ENCODE assay signal across 11 cellular contexts in genomic region chr10:87750001-87750651, GRCh38.
DNase-seq lines count a peak whose midpoint lies in the region; ATAC-seq and TF ChIP-seq lines count a peak whose summit lies in the region.
"Had no signal": no experiment of that assay in that cellular context is flagged by ENCODE, and none has a peak within 500 bp of the region (broad histone marks: within the 10 kb centered on the region; RNA-seq: fewer than 3 reads in every experiment).

No MANE protein-coding gene starts in this region.

- no peak overlapping the region for H3K27ac ChIP-seq in right atrium auricular region
- no peak overlapping the region for H3K27ac ChIP-seq in Panc1 (ENCODE audit: low read length)
- H3K27ac ChIP-seq in gastroesophageal sphincter = peak overlapping the region in 2 of 4 donors; percentile 9 to 23
- H3K27ac ChIP-seq in subcutaneous abdominal adipose tissue (ENCODE audit: low read depth, low read length) = peak overlapping the region; percentile 18

- in situ Hi-C loops in Panc1 (cut with HindIII; ENCODE audit: low pct_unique_long_range_greater_than_20kb, low sequenced_read_pairs) = no loop called here

- no peak for TF ChIP-seq EP300 in gastroesophageal sphincter (IDR thresholded peaks at IDR 0.05)

- BruUV-seq in Panc1 (replicated peaks; lab: Mats Ljungman, UMichigan) = no TSS peak

- POLR2A ChIA-PET in Panc1 (lab: Charles Lee) = interaction anchor here (0.6 kb wide), 1 partner anchor 21 kb away, joined by 6 read pairs; no protein-coding TSS in a partner anchor

- no peak overlapping the region for H3K9ac ChIP-seq in subcutaneous abdominal adipose tissue (ENCODE audit: low read length in 5 of 5)

- H3K27me3 ChIP-seq in right atrium auricular region = no peaks in the 10 kb centered on the region
- H3K27me3 ChIP-seq in Panc1 (ENCODE audit: control insufficient read depth, insufficient read depth, low read length) = no peaks in the 10 kb centered on the region
- H3K27me3 ChIP-seq in gastroesophageal sphincter = no peaks in the 10 kb centered on the region
- no peaks in the 10 kb centered on the region for H3K27me3 ChIP-seq in subcutaneous abdominal adipose tissue (ENCODE audit: control insufficient read depth in 5 of 5, insufficient read depth in 4 of 5, low read length in 5 of 5)

- ATAC-seq in Right ventricle myocardium superior (ENCODE audit: poor library complexity) = peak; percentile 43
- 0 out of 2 replicates have a peak, but pooled peaks have one; percentile 33 for ATAC-seq in Panc1
- peak; percentile 19 for ATAC-seq in gastroesophageal sphincter
- no peak for ATAC-seq in HG03354 (IDR thresholded peaks at IDR 0.05; ENCODE audit: poor library complexity, severe bottlenecking, unreplicated experiment)
- no peak for ATAC-seq in HG03039 (IDR thresholded peaks at IDR 0.05; ENCODE audit: unreplicated experiment)
- no peak for ATAC-seq in HG02610 (IDR thresholded peaks at IDR 0.05; ENCODE audit: unreplicated experiment)

- TF ChIP-seq POLR2A in gastroesophageal sphincter (IDR thresholded peaks at IDR 0.05) = no peak

- H3K4me1 ChIP-seq in right atrium auricular region (no peaks in the 10 kb centered on the region), Panc1 (ENCODE audit: control insufficient read depth, insufficient read depth, low read length) (no peaks in the 10 kb centered on the region), gastroesophageal sphincter (peaks cover 0 to 19% (median 0%) of the 10 kb centered on the region in 3 donors), subcutaneous abdominal adipose tissue (ENCODE audit: control insufficient read depth in 5 of 5, insufficient read depth in 5 of 5, low read length in 5 of 5) (peaks cover 0 to 3% (median 0%) of the 10 kb centered on the region in 5 donors)

- no peak for TF ChIP-seq CTCF in right atrium auricular region (IDR thresholded peaks at IDR 0.05)
- TF ChIP-seq CTCF in Panc1 (IDR thresholded peaks at IDR 0.05) = no peak
- TF ChIP-seq CTCF in gastroesophageal sphincter (IDR thresholded peaks at IDR 0.05) = no peak

- CTCF ChIA-PET in Panc1 (lab: Charles Lee) = no interaction called here

- no peak for DNase-seq in Right ventricle myocardium superior
- DNase-seq in right atrium auricular region (ENCODE audit: low spot score) = no peak
- DNase-seq in Panc1 (ENCODE audit: low read depth, low spot score) = no peak
- DNase-seq: CD4-positive, CD25-positive, alpha-beta regulatory T cell; NCI-H1694 treated with DMSO at 0.1 percent for 48 hours; stimulated activated CD4-positive, alpha-beta T cell treated with anti-CD3 and anti-CD28 coated beads, Interleukin-4, amount 100 ng/mL, for 24 hours had no signal

- H3K9me3 ChIP-seq in right atrium auricular region (no peaks in the 10 kb centered on the region), Panc1 (ENCODE audit: control insufficient read depth, insufficient read depth, low read depth, low read length) (no peaks in the 10 kb centered on the region), gastroesophageal sphincter (no peaks in the 10 kb centered on the region), subcutaneous abdominal adipose tissue (ENCODE audit: control insufficient read depth in 5 of 5, low read length in 5 of 5) (no peaks in the 10 kb centered on the region)

- H3K36me3 ChIP-seq in right atrium auricular region (peaks cover 18% of the 10 kb centered on the region), Panc1 (ENCODE audit: control insufficient read depth, insufficient read depth, low read length) (peaks cover 25% of the 10 kb centered on the region), gastroesophageal sphincter (peaks cover 0 to 35% of the 10 kb centered on the region in 2 donors), subcutaneous abdominal adipose tissue (ENCODE audit: control insufficient read depth in 5 of 5, insufficient read depth in 5 of 5, low read length in 5 of 5) (peaks cover 12 to 33% (median 20%) of the 10 kb centered on the region in 5 donors)

- intact Hi-C loops in Right ventricle myocardium superior (cut with DNase I) = no loop called here
- intact Hi-C loops in Panc1 (cut with micrococcal nuclease; ENCODE audit: unreplicated experiment) = no loop called here

- H3K4me3 ChIP-seq in right atrium auricular region (no peak overlapping the region), Panc1 (ENCODE audit: low read depth in 2 of 2, low read length in 2 of 2) (no peak overlapping the region), gastroesophageal sphincter (no peak overlapping the region), subcutaneous abdominal adipose tissue (ENCODE audit: low read depth in 1 of 5, low read length in 5 of 5) (no peak overlapping the region)

- WGBS in gastroesophageal sphincter (ENCODE audit: low coverage in 1 of 2), 2 donors = 19 to 66% methylated on average over 4 of the region's 4 CpGs

Comparison
In these comparisons a context has a peak if more than half of its experiments do, and no peak if none do; other contexts are left out.
1. ATAC-seq: peak in Right ventricle myocardium superior (single experiment), Panc1 (single experiment) and gastroesophageal sphincter (single experiment); none in HG03354 (single experiment), HG03039 (single experiment) and HG02610 (single experiment).